ENCODE assay signal across 19 cellular contexts in genomic region chr7:32019008-32019578, GRCh38. TPM values are rescaled to one million over a fixed set of nuclear protein-coding genes. Genes with fewer than 3 reads are reported as not detected.
"Had no signal": no experiment of that assay in that cellular context is flagged by ENCODE, and none has a peak within 500 bp of the region (broad histone marks: within the 10 kb centered on the region; RNA-seq: fewer than 3 reads in every experiment).

No MANE protein-coding gene starts in this region.

- H3K4me3 ChIP-seq: mucosa of descending colon, tibial nerve had no signal

- H3K36me3 Mint-ChIP-seq: activated naive CD4-positive, alpha-beta T cell treated with anti-CD3 and anti-CD28 coated beads, Interleukin-2, amount 10 ng/mL, durations not matched to agents 7 days and 5 days; immature natural killer cell; stimulated activated naive B cell treated with anti-CD40 and anti-IgM and Interleukin-4, amounts not matched to agents 10 μg/mL and 1 μg/mL and 100 μg/mL, for 72 hours; T-cell had no signal

- H3K27me3 Mint-ChIP-seq: activated naive CD4-positive, alpha-beta T cell treated with anti-CD3 and anti-CD28 coated beads, Interleukin-2, amount 10 ng/mL, durations not matched to agents 7 days and 5 days; naive thymus-derived CD4-positive, alpha-beta T cell; stimulated activated naive B cell treated with anti-CD40 and anti-IgM and Interleukin-4, amounts not matched to agents 10 μg/mL and 1 μg/mL and 100 μg/mL, for 72 hours; T-cell had no signal

- DNase-seq: activated CD4-positive, CD25-positive, alpha-beta regulatory T cell treated with anti-CD3 and anti-CD28 coated beads, Interleukin-2, amount 50 U/mL, for 72 hours; activated naive CD4-positive, alpha-beta T cell treated with anti-CD3 and anti-CD28 coated beads, Interleukin-2, amount 10 ng/mL, durations not matched to agents 7 days and 5 days; activated T-cell treated with anti-CD3 and anti-CD28 coated beads for 4 hours; effector CD8-positive, alpha-beta T cell; foreskin keratinocyte; head of caudate nucleus; immature natural killer cell; mammary epithelial cell; mucosa of descending colon; naive thymus-derived CD4-positive, alpha-beta T cell; retina; SK-N-SH; stimulated activated CD4-positive, alpha-beta T cell treated with anti-CD3 and anti-CD28 coated beads, Interleukin-15, amount 100 ng/mL, for 24 hours; stimulated activated CD4-positive, alpha-beta T cell treated with anti-CD3 and anti-CD28 coated beads, Interleukin-4, amount 100 ng/mL, for 1 hour; stimulated activated naive B cell treated with anti-CD40 and anti-IgM and Interleukin-4, amounts not matched to agents 10 μg/mL and 1 μg/mL and 100 μg/mL, for 72 hours; T-cell had no signal

- H3K4me3 Mint-ChIP-seq: activated naive CD4-positive, alpha-beta T cell treated with anti-CD3 and anti-CD28 coated beads, Interleukin-2, amount 10 ng/mL, durations not matched to agents 7 days and 5 days; brain; immature natural killer cell; naive thymus-derived CD4-positive, alpha-beta T cell; stimulated activated naive B cell treated with anti-CD40 and anti-IgM and Interleukin-4, amounts not matched to agents 10 μg/mL and 1 μg/mL and 100 μg/mL, for 72 hours; T-cell had no signal

- ATAC-seq: foreskin keratinocyte; left lobe of liver; mucosa of descending colon; naive thymus-derived CD4-positive, alpha-beta T cell; stimulated activated naive B cell treated with anti-CD40 and anti-IgM and Interleukin-4, amounts not matched to agents 10 μg/mL and 1 μg/mL and 100 μg/mL, for 72 hours; T-cell had no signal

- H3K27ac Mint-ChIP-seq: activated naive CD4-positive, alpha-beta T cell treated with anti-CD3 and anti-CD28 coated beads, Interleukin-2, amount 10 ng/mL, durations not matched to agents 7 days and 5 days; immature natural killer cell; naive thymus-derived CD4-positive, alpha-beta T cell; stimulated activated naive B cell treated with anti-CD40 and anti-IgM and Interleukin-4, amounts not matched to agents 10 μg/mL and 1 μg/mL and 100 μg/mL, for 72 hours; T-cell had no signal

- H3K4me1 Mint-ChIP-seq: activated naive CD4-positive, alpha-beta T cell treated with anti-CD3 and anti-CD28 coated beads, Interleukin-2, amount 10 ng/mL, durations not matched to agents 7 days and 5 days; immature natural killer cell; naive thymus-derived CD4-positive, alpha-beta T cell; stimulated activated naive B cell treated with anti-CD40 and anti-IgM and Interleukin-4, amounts not matched to agents 10 μg/mL and 1 μg/mL and 100 μg/mL, for 72 hours; T-cell had no signal

RNA-seq across cellular contexts. Expression of gene PDE1C, which starts 51.1 kb away (rescaled TPM):
- total RNA-seq: T-cell had no signal
- polyA plus RNA-seq: naive thymus-derived CD4-positive, alpha-beta T cell had no signal
